Comparison of ENCODE assay signal across 21 cellular contexts in the genomic region with DNA sequence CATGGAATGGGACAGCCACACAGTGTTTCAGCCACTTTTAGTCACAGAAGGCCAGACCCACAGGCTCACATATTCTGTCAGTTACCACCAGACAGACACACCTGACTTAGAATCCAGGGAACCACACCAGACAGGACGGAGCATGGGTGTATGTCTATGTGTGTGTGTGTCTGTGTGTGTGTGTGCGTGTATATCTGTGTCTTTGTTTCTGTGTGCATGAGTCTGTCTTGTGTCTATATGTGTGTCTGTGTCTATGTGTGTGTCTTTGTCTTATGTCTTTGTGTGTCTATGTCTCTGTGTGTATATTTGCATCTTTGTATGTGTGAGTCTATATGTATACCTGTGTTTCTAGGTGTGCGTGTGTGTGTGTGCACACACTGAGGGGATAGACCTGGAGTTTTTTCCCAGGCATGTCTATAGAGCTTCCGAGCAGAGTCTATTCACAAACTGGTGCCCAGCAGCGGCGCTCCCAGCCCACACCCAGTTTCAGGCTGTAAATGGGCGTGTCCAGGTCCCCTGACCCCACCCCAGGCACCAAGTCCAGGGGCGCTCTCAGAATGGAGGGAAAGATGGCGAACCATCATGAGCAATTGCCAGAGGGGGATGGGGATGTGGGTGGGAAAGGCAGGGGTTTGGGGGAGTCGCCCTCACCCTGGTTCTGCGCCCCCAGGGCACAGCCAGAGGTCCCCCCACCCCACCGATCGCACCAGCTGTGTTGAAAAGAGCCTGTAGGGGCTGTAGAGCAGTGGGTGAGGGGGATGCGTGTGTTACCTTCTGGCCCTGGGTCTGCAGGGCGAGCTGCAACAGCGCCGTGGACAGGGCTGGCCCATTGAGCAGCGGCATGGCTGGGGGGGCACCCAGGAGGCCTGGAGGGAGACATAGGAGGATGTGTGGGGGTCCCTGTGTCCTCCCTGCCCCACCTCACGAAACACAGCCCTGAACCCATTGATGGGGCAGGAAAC. TPM values are rescaled to one million over a fixed set of nuclear protein-coding genes. Genes with fewer than 3 reads are reported as not detected.
DNase-seq lines count a peak whose midpoint lies in the region; ATAC-seq and TF ChIP-seq lines count a peak whose summit lies in the region.
"Had no signal": no experiment of that assay in that cellular context is flagged by ENCODE, and none has a peak within 500 bp of the region (broad histone marks: within the 10 kb centered on the region; RNA-seq: fewer than 3 reads in every experiment).

No MANE protein-coding gene starts in this region.

- H3K27ac ChIP-seq in transverse colon: peak overlapping the region; percentile 76 to 79 (median 77)
- H3K27ac ChIP-seq: body of pancreas, heart right ventricle had no signal

- peaks cover 0 to 41% (median 10%) of the 10 kb centered on the region in 4 donors for H3K36me3 ChIP-seq in transverse colon

- no peak for TF ChIP-seq EP300 in transverse colon (IDR thresholded peaks at IDR 0.05; ENCODE audit: low read depth)

- H3K9me3 ChIP-seq in T-helper 17 cell (ENCODE audit: control insufficient read depth, low read length, poor library complexity, severe bottlenecking) (no peaks in the 10 kb centered on the region), transverse colon (no peaks in the 10 kb centered on the region)
- H3K9me3 ChIP-seq: body of pancreas, heart right ventricle had no signal

- 60 to 61% methylated on average over 4 to 17 of the region's 19 CpGs for WGBS in transverse colon (ENCODE audit: low coverage in 1 of 2), 2 donors

- in situ Hi-C loops in transverse colon (cut with MboI; ENCODE audit: low pct_ligation_motif_present in 1 of 4, low pct_unique_long_range_greater_than_20kb in 1 of 4, low sequenced_read_pairs in 3 of 4): no loop called here

- peaks cover 9 to 18% (median 16%) of the 10 kb centered on the region in 4 donors for H3K4me1 ChIP-seq in transverse colon
- H3K4me1 ChIP-seq: body of pancreas, heart right ventricle had no signal

- H3K27ac Mint-ChIP-seq in activated naive CD4-positive, alpha-beta T cell treated with anti-CD3 and anti-CD28 coated beads for 36 hours: peak overlapping the region; percentile 0
- H3K27ac Mint-ChIP-seq in T-helper 17 cell (no peak overlapping the region), glutamatergic neuron (ENCODE audit: unreplicated experiment) (peak overlapping the region; percentile 3)
- H3K27ac Mint-ChIP-seq: activated T-cell treated with anti-CD3 and anti-CD28 coated beads, Interleukin-2, amount 50 U/mL, for 72 hours had no signal

- H3K9me3 Mint-ChIP-seq in activated naive CD4-positive, alpha-beta T cell treated with anti-CD3 and anti-CD28 coated beads for 36 hours: no peaks in the 10 kb centered on the region
- H3K9me3 Mint-ChIP-seq in glutamatergic neuron (ENCODE audit: unreplicated experiment): peaks cover 1% of the 10 kb centered on the region
- H3K9me3 Mint-ChIP-seq: activated T-cell treated with anti-CD3 and anti-CD28 coated beads, Interleukin-2, amount 50 U/mL, for 72 hours had no signal

- TF ChIP-seq CTCF in glutamatergic neuron (IDR thresholded peaks at IDR 0.05; ENCODE audit: partially characterized antibody, unreplicated experiment): no peak
- TF ChIP-seq CTCF in transverse colon (IDR thresholded peaks at IDR 0.05): no peak

- no peak for DNase-seq in activated naive CD4-positive, alpha-beta T cell treated with anti-CD3 and anti-CD28 coated beads for 36 hours
- DNase-seq in activated naive CD4-positive, alpha-beta T cell treated with anti-CD3 and anti-CD28 coated beads, Interleukin-2, amount 50 U/mL, for 16 hours: no peak
- DNase-seq in T-helper 17 cell (no peak), glutamatergic neuron (no peak), transverse colon (peak; percentile 88), NCI-H1417 (lab: John Stamatoyannopoulos, UW) (no peak), NOMO-1 treated with dmso at 0.1 percent for 144 hours (lab: John Stamatoyannopoulos, UW; ENCODE audit: unreplicated experiment) (no peak)
- no peak for DNase-seq in NK-92 treated with Interleukin-12 subunit alpha and Interleukin-12 subunit beta, amount 100 ng/mL, for 24 hours (lab: John Stamatoyannopoulos, UW)
- DNase-seq: activated CD4-positive, alpha-beta T cell treated with anti-CD3 and anti-CD28 coated beads for 1 hour; activated T-cell treated with anti-CD3 and anti-CD28 coated beads, Interleukin-2, amount 50 U/mL, for 72 hours; body of pancreas; C1 segment of cervical spinal cord; cortex of kidney; DMS 273 treated with DMSO at 0.1 percent for 48 hours; heart right ventricle; midbrain; NCI-H2029; NCI-H510A; retina; stimulated activated CD4-positive, alpha-beta T cell treated with anti-CD3 and anti-CD28 coated beads, Interleukin-4, amount 100 ng/mL, for 4 hours had no signal

- ATAC-seq in T-helper 17 cell: peak; percentile 19
- ATAC-seq: activated T-cell treated with anti-CD3 and anti-CD28 coated beads, Interleukin-2, amount 50 U/mL, for 72 hours; body of pancreas; left lobe of liver had no signal

- CTCF ChIA-PET in activated naive CD4-positive, alpha-beta T cell treated with anti-CD3 and anti-CD28 coated beads for 36 hours (lab: Charles Lee): no interaction called here

- peak; percentile 29 for TF ChIP-seq POLR2A in transverse colon (IDR thresholded peaks at IDR 0.05)

- H3K4me1 Mint-ChIP-seq in activated naive CD4-positive, alpha-beta T cell treated with anti-CD3 and anti-CD28 coated beads for 36 hours (ENCODE audit: low read depth): no peaks in the 10 kb centered on the region
- H3K4me1 Mint-ChIP-seq in T-helper 17 cell (peaks cover 8% of the 10 kb centered on the region), glutamatergic neuron (ENCODE audit: low read depth, unreplicated experiment) (no peaks in the 10 kb centered on the region)

- H3K27me3 ChIP-seq in transverse colon: no peaks in the 10 kb centered on the region
- H3K27me3 ChIP-seq: body of pancreas, heart right ventricle had no signal

- no peak overlapping the region for H3K4me3 ChIP-seq in transverse colon
- H3K4me3 ChIP-seq: body of pancreas, heart right ventricle had no signal

- H3K27me3 Mint-ChIP-seq in activated naive CD4-positive, alpha-beta T cell treated with anti-CD3 and anti-CD28 coated beads for 36 hours (ENCODE audit: low read depth): no peaks in the 10 kb centered on the region
- H3K27me3 Mint-ChIP-seq in T-helper 17 cell: no peaks in the 10 kb centered on the region
- H3K27me3 Mint-ChIP-seq in glutamatergic neuron (ENCODE audit: unreplicated experiment): peaks cover 9% of the 10 kb centered on the region

- intact Hi-C loops in activated naive CD4-positive, alpha-beta T cell treated with anti-CD3 and anti-CD28 coated beads for 36 hours (cut with micrococcal nuclease): no loop called here
- intact Hi-C loops in transverse colon (cut with DNase I; ENCODE audit: low total_unique reads): no loop called here

- peaks cover 15% of the 10 kb centered on the region for H3K36me3 Mint-ChIP-seq in activated naive CD4-positive, alpha-beta T cell treated with anti-CD3 and anti-CD28 coated beads for 36 hours (ENCODE audit: low read depth)
- H3K36me3 Mint-ChIP-seq in T-helper 17 cell (ENCODE audit: low read depth) (peaks cover 6% of the 10 kb centered on the region), glutamatergic neuron (ENCODE audit: unreplicated experiment) (no peaks in the 10 kb centered on the region)

- no peak overlapping the region for H3K4me3 Mint-ChIP-seq in activated naive CD4-positive, alpha-beta T cell treated with anti-CD3 and anti-CD28 coated beads for 36 hours
- H3K4me3 Mint-ChIP-seq in T-helper 17 cell (no peak overlapping the region), glutamatergic neuron (ENCODE audit: unreplicated experiment) (no peak overlapping the region)
- H3K4me3 Mint-ChIP-seq: activated T-cell treated with anti-CD3 and anti-CD28 coated beads, Interleukin-2, amount 50 U/mL, for 72 hours had no signal

RNA-seq across cellular contexts. Expression of a gene that starts 6.3 kb away (rescaled TPM):
- total RNA-seq in activated naive CD4-positive, alpha-beta T cell treated with anti-CD3 and anti-CD28 coated beads for 36 hours: 1 to 10 TPM; 9.5 to 9.7 TPM
- total RNA-seq in T-helper 17 cell (1 to 10 TPM; 3.3 to 5.9 TPM), glutamatergic neuron (ENCODE audit: unreplicated experiment) (16.0 TPM), transverse colon (10 to 100 TPM in 1 of 4 donors, 1 to 10 TPM in 2, not detected in 1; 6.1 to 28.9 (median 8.4) TPM)

RNA-seq across cellular contexts. Expression of a gene that starts 11.2 kb away (rescaled TPM):
- total RNA-seq in activated naive CD4-positive, alpha-beta T cell treated with anti-CD3 and anti-CD28 coated beads for 36 hours: 10 to 100 TPM; 63.0 to 69.0 TPM
- total RNA-seq in T-helper 17 cell (10 to 100 TPM; 40.2 to 49.8 TPM), glutamatergic neuron (ENCODE audit: unreplicated experiment) (24.8 TPM), transverse colon (10 to 100 TPM; 35.0 to 39.6 (median 38.6) TPM)

RNA-seq across cellular contexts. Expression of a gene that starts 12.5 kb away (rescaled TPM):
- total RNA-seq in activated naive CD4-positive, alpha-beta T cell treated with anti-CD3 and anti-CD28 coated beads for 36 hours: 1 to 10 TPM in 1 of 2 experiments, under 1 TPM in 1; 0.86 to 1.1 TPM
- 1 to 10 TPM; 1.1 to 2.4 TPM for total RNA-seq in T-helper 17 cell
- 9.4 TPM for total RNA-seq in glutamatergic neuron (ENCODE audit: unreplicated experiment)
- total RNA-seq in transverse colon: 1 to 10 TPM; 1.9 to 8.2 (median 3.8) TPM

RNA-seq across cellular contexts. Expression of a gene that starts 17.3 kb away (rescaled TPM):
- total RNA-seq in activated naive CD4-positive, alpha-beta T cell treated with anti-CD3 and anti-CD28 coated beads for 36 hours: 100 to 1,000 TPM; 109 to 114 TPM
- total RNA-seq in T-helper 17 cell (100 to 1,000 TPM; 227 to 251 TPM), glutamatergic neuron (ENCODE audit: unreplicated experiment) (2.0 TPM), transverse colon (10 to 100 TPM in 2 of 4 donors, 1 to 10 TPM in 2; 2.6 to 17.5 (median 8.6) TPM)

RNA-seq across cellular contexts. Expression of a gene that starts 32.4 kb away (rescaled TPM):
- total RNA-seq in activated naive CD4-positive, alpha-beta T cell treated with anti-CD3 and anti-CD28 coated beads for 36 hours: under 1 TPM; 0.72 to 0.81 TPM
- total RNA-seq in T-helper 17 cell: under 1 TPM; 0.10 to 0.25 TPM
- 3.6 TPM for total RNA-seq in glutamatergic neuron (ENCODE audit: unreplicated experiment)
- under 1 TPM in 2 of 4 donors, not detected in 2; 0.27 to 0.48 TPM for total RNA-seq in transverse colon
